ENCODE assay signal across 13 cellular contexts in the genomic region with DNA sequence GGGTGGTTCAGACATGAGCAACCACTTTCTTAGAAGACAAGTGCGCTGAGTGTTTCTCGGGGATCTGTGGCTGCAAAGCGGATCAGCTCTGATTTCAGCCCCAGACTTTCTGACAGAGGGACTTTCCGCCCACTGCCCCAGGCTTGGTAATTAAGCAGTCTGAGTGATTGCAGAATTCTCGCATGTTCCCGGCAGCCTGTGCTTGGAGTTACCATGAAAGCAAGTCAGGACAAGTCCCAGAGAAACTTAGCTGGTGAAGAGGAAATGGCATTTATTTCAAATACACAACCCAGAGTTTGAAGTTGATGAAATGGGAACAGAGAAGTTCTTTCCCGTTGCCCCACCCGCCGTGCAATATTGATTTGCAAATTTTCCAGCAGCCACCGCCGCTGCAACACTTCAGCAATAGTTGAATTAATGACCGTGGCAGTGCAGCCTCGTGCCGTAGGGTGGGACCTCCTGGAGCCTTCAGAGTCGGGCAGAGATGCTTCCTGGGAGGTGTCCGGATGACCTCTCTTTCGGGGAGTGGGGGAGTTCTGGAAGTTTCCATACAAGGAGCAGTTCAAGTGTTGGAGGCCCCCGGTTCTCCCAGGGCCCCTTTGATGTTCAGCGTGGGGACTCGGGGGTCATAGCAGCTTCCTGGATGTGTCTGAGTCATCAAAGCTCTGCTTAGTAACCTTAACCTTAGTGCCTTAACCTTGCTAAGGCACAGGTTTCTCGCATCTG.
DNase-seq lines count a peak whose midpoint lies in the region; ATAC-seq and TF ChIP-seq lines count a peak whose summit lies in the region.
"Had no signal": no experiment of that assay in that cellular context is flagged by ENCODE, and none has a peak within 500 bp of the region (broad histone marks: within the 10 kb centered on the region; RNA-seq: fewer than 3 reads in every experiment).

No MANE protein-coding gene starts in this region.

- peaks cover 39% of the 10 kb centered on the region for H3K27me3 Mint-ChIP-seq in WTC11 (ENCODE audit: low read depth)
- peaks cover 15% of the 10 kb centered on the region for H3K27me3 Mint-ChIP-seq in activated T-helper 17 cell treated with anti-CD3 and anti-CD28 coated beads, Interleukin-2, amount 50 U/mL, for 72 hours
- peaks cover 28% of the 10 kb centered on the region for H3K27me3 Mint-ChIP-seq in activated naive CD4-positive, alpha-beta T cell treated with anti-CD3 and anti-CD28 coated beads, Interleukin-2, amount 10 ng/mL, durations not matched to agents 7 days and 5 days

- no TSS peak for BruUV-seq in A673 (replicated peaks; lab: Mats Ljungman, UMichigan)

- H3K27me3 ChIP-seq in A673 (replicated peaks; ENCODE audit: insufficient read depth, low read depth, low read length, poor library complexity) (no peaks in the 10 kb centered on the region), H7 (ENCODE audit: control insufficient read depth, insufficient read depth, low read length) (peaks cover 5% of the 10 kb centered on the region; the same call in 1 of the 2 replicates)

- CTCF ChIA-PET in A673 (lab: Charles Lee): no interaction called here
- CTCF ChIA-PET in WTC11 (lab: Charles Lee): interaction anchor here (0.6 to 2.4 kb wide), 12 partner anchors 9 to 305 kb away, joined by 3 to 13 read pairs (median 3); no protein-coding TSS in a partner anchor
- CTCF ChIA-PET in activated naive CD4-positive, alpha-beta T cell treated with anti-CD3 and anti-CD28 coated beads, Interleukin-2, amount 10 ng/mL, durations not matched to agents 7 days and 5 days (lab: Charles Lee): no interaction called here

- peak; percentile 59 for ATAC-seq in WTC11
- ATAC-seq in activated T-helper 17 cell treated with anti-CD3 and anti-CD28 coated beads, Interleukin-2, amount 50 U/mL, for 72 hours (replicated peaks): no peak

- intact Hi-C loops in A673 (cut with micrococcal nuclease; ENCODE audit: unreplicated experiment): loop anchor here (5.0 to 10.0 kb wide), 2 partner anchors 618 to 766 kb away; no protein-coding TSS in a partner anchor

- H3K9me3 ChIP-seq in A673 (ENCODE audit: low read depth, low read length, poor library complexity, severe bottlenecking): no peaks in the 10 kb centered on the region
- H3K9me3 ChIP-seq: left ventricle myocardium inferior had no signal

- H3K36me3 ChIP-seq in A673 (ENCODE audit: insufficient read depth, low read length, poor library complexity, severe bottlenecking) (no peaks in the 10 kb centered on the region), H7 (replicated peaks; ENCODE audit: control insufficient read depth, insufficient read depth, low read length) (no peaks in the 10 kb centered on the region)
- H3K36me3 ChIP-seq: left ventricle myocardium inferior had no signal

- TF ChIP-seq CTCF in A673 (conservative IDR thresholded peaks at IDR 0.05; ENCODE audit: low read depth, low read length): no peak
- no peak for TF ChIP-seq CTCF in WTC11 (IDR thresholded peaks at IDR 0.05)

- POLR2A ChIA-PET in A673 (lab: Charles Lee; ENCODE audit: low non-redundant PET) (no interaction called here), WTC11 (lab: Charles Lee) (interaction anchor here (0.6 kb wide), 1 partner anchor 526 kb away, joined by 4 read pairs; no protein-coding TSS in a partner anchor)

- H3K36me3 Mint-ChIP-seq in WTC11: no peaks in the 10 kb centered on the region
- H3K36me3 Mint-ChIP-seq in activated T-helper 17 cell treated with anti-CD3 and anti-CD28 coated beads, Interleukin-2, amount 50 U/mL, for 72 hours (ENCODE audit: low read depth): no peaks in the 10 kb centered on the region
- no peaks in the 10 kb centered on the region for H3K36me3 Mint-ChIP-seq in activated naive CD4-positive, alpha-beta T cell treated with anti-CD3 and anti-CD28 coated beads, Interleukin-2, amount 10 ng/mL, durations not matched to agents 7 days and 5 days
- H3K36me3 Mint-ChIP-seq: CD4-positive, CD25-positive, alpha-beta regulatory T cell had no signal

- H3K4me3 ChIP-seq in A673 (ENCODE audit: low read depth, low read length, poor library complexity, severe bottlenecking): peak overlapping the region; percentile 5
- no peak overlapping the region for H3K4me3 ChIP-seq in H7 (ENCODE audit: insufficient read depth, low read depth, low read length)
- H3K4me3 ChIP-seq: left ventricle myocardium inferior, PC-9 had no signal

- peak overlapping the region; percentile 96 for H3K27ac Mint-ChIP-seq in WTC11
- no peak overlapping the region for H3K27ac Mint-ChIP-seq in activated T-helper 17 cell treated with anti-CD3 and anti-CD28 coated beads, Interleukin-2, amount 50 U/mL, for 72 hours
- no peak overlapping the region for H3K27ac Mint-ChIP-seq in activated naive CD4-positive, alpha-beta T cell treated with anti-CD3 and anti-CD28 coated beads, Interleukin-2, amount 10 ng/mL, durations not matched to agents 7 days and 5 days
- H3K27ac Mint-ChIP-seq: CD4-positive, CD25-positive, alpha-beta regulatory T cell had no signal

- H3K27ac ChIP-seq in A673 (ENCODE audit: low read depth, low read length, poor library complexity, severe bottlenecking): peak overlapping the region; percentile 72
- H3K27ac ChIP-seq: left ventricle myocardium inferior, PC-9 had no signal

- H3K9me3 Mint-ChIP-seq in WTC11: no peaks in the 10 kb centered on the region
- H3K9me3 Mint-ChIP-seq in activated T-helper 17 cell treated with anti-CD3 and anti-CD28 coated beads, Interleukin-2, amount 50 U/mL, for 72 hours: no peaks in the 10 kb centered on the region
- no peaks in the 10 kb centered on the region for H3K9me3 Mint-ChIP-seq in activated naive CD4-positive, alpha-beta T cell treated with anti-CD3 and anti-CD28 coated beads, Interleukin-2, amount 10 ng/mL, durations not matched to agents 7 days and 5 days

- DNase-seq in A673 (ENCODE audit: low spot score) (peak; percentile 69), H7 (peak; percentile 68), WTC11 (ENCODE audit: low spot score) (peak; percentile 69), islet precursor cell (peak; percentile 92), dedifferentiated amniotic fluid mesenchymal stem cell (ENCODE audit: extremely low spot score) (no peak), DMS114 treated with DMSO at 0.1 percent for 48 hours (lab: John Stamatoyannopoulos, UW; ENCODE audit: unreplicated experiment) (no peak)
- no peak for DNase-seq in activated naive CD4-positive, alpha-beta T cell treated with anti-CD3 and anti-CD28 coated beads, Interleukin-2, amount 10 ng/mL, durations not matched to agents 7 days and 5 days
- DNase-seq: activated CD4-positive, alpha-beta T cell treated with anti-CD3 and anti-CD28 coated beads, Interleukin-2, amount 50 U/mL, for 48 hours; CD4-positive, CD25-positive, alpha-beta regulatory T cell; left ventricle myocardium inferior; stimulated activated CD4-positive, alpha-beta T cell treated with anti-CD3 and anti-CD28 coated beads, Interleukin-1b, Interleukin-23, amount 100 ng/mL, for 48 hours had no signal

- peak overlapping the region; percentile 58 for H3K4me3 Mint-ChIP-seq in WTC11
- H3K4me3 Mint-ChIP-seq in activated T-helper 17 cell treated with anti-CD3 and anti-CD28 coated beads, Interleukin-2, amount 50 U/mL, for 72 hours: no peak overlapping the region
- no peak overlapping the region for H3K4me3 Mint-ChIP-seq in activated naive CD4-positive, alpha-beta T cell treated with anti-CD3 and anti-CD28 coated beads, Interleukin-2, amount 10 ng/mL, durations not matched to agents 7 days and 5 days
- H3K4me3 Mint-ChIP-seq: CD4-positive, CD25-positive, alpha-beta regulatory T cell had no signal

- H3K4me1 Mint-ChIP-seq in WTC11: peaks cover 73% of the 10 kb centered on the region
- no peaks in the 10 kb centered on the region for H3K4me1 Mint-ChIP-seq in activated T-helper 17 cell treated with anti-CD3 and anti-CD28 coated beads, Interleukin-2, amount 50 U/mL, for 72 hours
- no peaks in the 10 kb centered on the region for H3K4me1 Mint-ChIP-seq in activated naive CD4-positive, alpha-beta T cell treated with anti-CD3 and anti-CD28 coated beads, Interleukin-2, amount 10 ng/mL, durations not matched to agents 7 days and 5 days
- H3K4me1 Mint-ChIP-seq: CD4-positive, CD25-positive, alpha-beta regulatory T cell had no signal

- H3K4me1 ChIP-seq in A673 (ENCODE audit: insufficient read depth, low read length, poor library complexity, severe bottlenecking): peaks cover 20% of the 10 kb centered on the region
- H3K4me1 ChIP-seq: left ventricle myocardium inferior had no signal

TF ChIP-seq in WTC11, 78 proteins besides CTCF, POLR2A, EP300 and RAD21 (continues in another document):
- TF ChIP-seq ATF1 (CRISPR knock-in tag; IDR thresholded peaks at IDR 0.05) (no peak), MAX (CRISPR knock-in tag; IDR thresholded peaks at IDR 0.05) (peak; percentile 55; the same call in 1 of the 2 replicates), TEAD4 (CRISPR knock-in tag; IDR thresholded peaks at IDR 0.05) (no peak), ZNF423 (CRISPR knock-in tag; IDR thresholded peaks at IDR 0.05) (peak; percentile 86), ZNF219 (CRISPR knock-in tag; IDR thresholded peaks at IDR 0.05; ENCODE audit: borderline replicate concordance) (no peak; the same call in 1 of the 2 replicates), IRF2 (CRISPR knock-in tag; IDR thresholded peaks at IDR 0.05; ENCODE audit: borderline replicate concordance, low read depth) (no peak), CREM (CRISPR knock-in tag; IDR thresholded peaks at IDR 0.05) (no peak), ZSCAN18 (CRISPR knock-in tag; IDR thresholded peaks at IDR 0.05) (no peak), SP1 (CRISPR knock-in tag; conservative IDR thresholded peaks at IDR 0.05) (no peak)

Comparison
In these comparisons a context has a peak if more than half of its experiments do, and no peak if none do; other contexts are left out.
1. DNase-seq: peak in A673 (single experiment), H7 (single experiment), WTC11 (single experiment) and islet precursor cell (single experiment); none in dedifferentiated amniotic fluid mesenchymal stem cell (single experiment), activated naive CD4-positive, alpha-beta T cell treated with anti-CD3 and anti-CD28 coated beads, Interleukin-2, amount 10 ng/mL, durations not matched to agents 7 days and 5 days (single experiment) and DMS114 treated with DMSO at 0.1 percent for 48 hours (single experiment).